9 cellular contexts compared by ENCODE assay signal in genomic region chr10:69968830-69969229, GRCh38.
A peak's percentile ranks its signal among the peaks of the same experiment; 100 is the strongest.
DNase-seq lines count a peak whose midpoint lies in the region; ATAC-seq and TF ChIP-seq lines count a peak whose summit lies in the region.
"Had no signal": no experiment of that assay in that cellular context is flagged by ENCODE, and none has a peak within 500 bp of the region (broad histone marks: within the 10 kb centered on the region; RNA-seq: fewer than 3 reads in every experiment).

No MANE protein-coding gene starts in this region.

- H3K18ac ChIP-seq in neuronal stem cell (ENCODE audit: low read length): no peak overlapping the region

- H2BK120ac ChIP-seq in neuronal stem cell (ENCODE audit: low read depth, low read length): no peak overlapping the region

- no peak overlapping the region for H2BK5ac ChIP-seq in neuronal stem cell (ENCODE audit: low read length)

- no peak overlapping the region for H3K14ac ChIP-seq in neuronal stem cell (ENCODE audit: low read length)

- no peak for ATAC-seq in HG03280 (IDR thresholded peaks at IDR 0.05; ENCODE audit: unreplicated experiment)

- H3K4me3 ChIP-seq in GM12865 (ENCODE audit: low read depth, low read length): no peak overlapping the region
- no peak overlapping the region for H3K4me3 ChIP-seq in neuronal stem cell (ENCODE audit: low read length in 2 of 2)
- H3K4me3 ChIP-seq: PC-9 had no signal

- H2AFZ ChIP-seq in neuronal stem cell (ENCODE audit: low read length): peak overlapping the region; percentile 5
- H2AFZ ChIP-seq: PC-9 had no signal

- no peak overlapping the region for H4K91ac ChIP-seq in neuronal stem cell (ENCODE audit: low read depth, low read length, poor library complexity)

- no peaks in the 10 kb centered on the region for H3K36me3 ChIP-seq in neuronal stem cell (replicated peaks in 1 of 2; ENCODE audit: control insufficient read depth in 2 of 2, insufficient read depth in 2 of 2, low read length in 2 of 2)

- DNase-seq in GM12865 (ENCODE audit: low read depth) (peak; percentile 18), NCI-H510A (lab: John Stamatoyannopoulos, UW) (peak; percentile 27), cerebellum (ENCODE audit: low spot score) (peak; percentile 51), neuronal stem cell (ENCODE audit: low spot score) (no peak), erythroblast (lab: John Stamatoyannopoulos, UW) (no peak)
- DNase-seq in NK-92 treated with Interleukin-12 subunit alpha and Interleukin-12 subunit beta, amount 100 ng/mL, for 24 hours (lab: John Stamatoyannopoulos, UW): no peak
- DNase-seq: HCEC 1CT had no signal

- H3K9me3 ChIP-seq in neuronal stem cell (replicated peaks in 1 of 2; ENCODE audit: control insufficient read depth in 2 of 2, insufficient read depth in 1 of 2, low read depth in 1 of 2, low read length in 2 of 2): no peaks in the 10 kb centered on the region

- H3K23ac ChIP-seq in neuronal stem cell (ENCODE audit: low read depth, low read length, poor library complexity): no peak overlapping the region

- no peak overlapping the region for H3K27ac ChIP-seq in neuronal stem cell (replicated peaks; ENCODE audit: low read length)
- H3K27ac ChIP-seq: PC-9 had no signal

- no peak overlapping the region for H3K4ac ChIP-seq in neuronal stem cell (ENCODE audit: low read length)

- TF ChIP-seq POLR2A in erythroblast (IDR thresholded peaks at IDR 0.05; ENCODE audit: low read length): no peak

- no peak overlapping the region for H3K9ac ChIP-seq in neuronal stem cell (ENCODE audit: low read depth, low read length, poor library complexity)

- no peaks in the 10 kb centered on the region for H3K79me1 ChIP-seq in neuronal stem cell (ENCODE audit: low read depth, low read length)

- TF ChIP-seq CTCF in GM12865 (IDR thresholded peaks at IDR 0.05; ENCODE audit: insufficient read depth, low read depth, low read length, missing control alignments): no peak

- H3K4me2 ChIP-seq in neuronal stem cell (ENCODE audit: insufficient read depth, low read length, poor library complexity, severe bottlenecking): no peak overlapping the region
- H3K4me2 ChIP-seq: PC-9 had no signal

- H3K27me3 ChIP-seq in neuronal stem cell (ENCODE audit: control insufficient read depth in 3 of 3, insufficient read depth in 3 of 3, low read depth in 1 of 3, low read length in 3 of 3): peaks cover 0 to 61% (median 0%) of the 10 kb centered on the region in 3 experiments

- peaks cover 0 to 1% of the 10 kb centered on the region in 2 donors for H3K4me1 ChIP-seq in neuronal stem cell (ENCODE audit: control insufficient read depth in 2 of 2, insufficient read depth in 1 of 2, low read depth in 1 of 2, low read length in 2 of 2)

- no peak overlapping the region for H2BK12ac ChIP-seq in neuronal stem cell (ENCODE audit: low read length)

- WGBS in neuronal stem cell (ENCODE audit: extremely low coverage in 2 of 2, insufficient read length in 2 of 2, insufficient replicate concordance in 1 of 2), 2 donors: no CpG with 5 or more reads among the region's 3 CpGs

- H4K8ac ChIP-seq in neuronal stem cell (ENCODE audit: low read depth, low read length): no peak overlapping the region

- H2AK5ac ChIP-seq in neuronal stem cell (ENCODE audit: low read depth, low read length): no peak overlapping the region

- no peak overlapping the region for H2BK15ac ChIP-seq in neuronal stem cell (ENCODE audit: low read length)

Comparison
In these comparisons a context has a peak if more than half of its experiments do, and no peak if none do; other contexts are left out.
1. DNase-seq: peak in GM12865 (single experiment), NCI-H510A (single experiment) and cerebellum (single experiment); none in neuronal stem cell (single experiment), erythroblast (0 of 2) and NK-92 treated with Interleukin-12 subunit alpha and Interleukin-12 subunit beta, amount 100 ng/mL, for 24 hours (single experiment).